Comparison of ENCODE assay signal across 8 cellular contexts in the genomic region with DNA sequence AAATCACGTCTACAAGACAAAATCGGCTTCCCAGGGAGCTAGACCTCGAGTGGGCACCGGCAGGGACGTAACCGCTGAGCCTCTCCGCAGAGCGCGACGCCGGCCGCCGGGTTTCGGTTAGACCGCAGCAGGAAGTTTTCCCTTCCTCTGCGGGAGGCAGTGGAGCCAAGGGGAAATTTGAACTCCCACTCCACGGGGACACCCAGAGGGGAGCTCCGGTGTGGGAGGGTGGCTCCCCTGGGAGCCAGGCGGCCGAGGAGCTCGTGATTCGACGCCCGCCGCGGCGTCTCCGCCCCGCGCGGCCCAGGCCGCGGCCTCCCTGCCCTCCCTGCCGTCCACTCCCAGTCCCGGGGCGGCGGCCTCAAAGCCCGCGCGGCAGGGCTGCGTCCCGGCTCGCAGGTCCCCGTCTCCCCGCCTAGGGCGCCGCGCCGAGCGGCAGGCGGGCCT. TPM values are rescaled to one million over a fixed set of nuclear protein-coding genes. Genes with fewer than 3 reads are reported as not detected.
A peak's percentile ranks its signal among the peaks of the same experiment; 100 is the strongest.
DNase-seq lines count a peak whose midpoint lies in the region; ATAC-seq and TF ChIP-seq lines count a peak whose summit lies in the region.

No MANE protein-coding gene starts in this region.

- DNase-seq in SKM-1 treated with dmso at 0.1 percent for 144 hours (lab: John Stamatoyannopoulos, UW; ENCODE audit: unreplicated experiment) = peak; percentile 47
- no peak for DNase-seq in SKM-1 (lab: John Stamatoyannopoulos, UW; ENCODE audit: unreplicated experiment)
- peak; percentile 26 for DNase-seq in HCT116 (ENCODE audit: low read depth, low spot score)
- DNase-seq in M059J (ENCODE audit: low read depth) = peak; percentile 72
- peak; percentile 38 for DNase-seq in activated CD8-positive, alpha-beta T cell treated with anti-CD3 and anti-CD28 coated beads for 36 hours
- DNase-seq in naive thymus-derived CD4-positive, alpha-beta T cell = peak in 2 of 9 donors; percentile 50 to 75
- peak; percentile 79 for DNase-seq in transverse colon

- peaks cover 54% of the 10 kb centered on the region for H3K79me2 ChIP-seq in HCT116 (ENCODE audit: insufficient read depth, low read length)

- no peaks in the 10 kb centered on the region for H3K9me3 Mint-ChIP-seq in activated CD8-positive, alpha-beta T cell treated with anti-CD3 and anti-CD28 coated beads for 36 hours
- peaks cover 0 to 2% (median 0%) of the 10 kb centered on the region in 11 donors for H3K9me3 Mint-ChIP-seq in naive thymus-derived CD4-positive, alpha-beta T cell

- TF ChIP-seq POLR2A in HCT116 (IDR thresholded peaks at IDR 0.05; ENCODE audit: borderline replicate concordance, extremely low read depth, insufficient read depth, insufficient read length) (no peak), transverse colon (IDR thresholded peaks at IDR 0.05) (peak; percentile 67)

- CTCF ChIA-PET in HCT116 (lab: Charles Lee) = interaction anchor here (0.6 to 1.1 kb wide), 3 partner anchors 10 to 955 kb away, joined by 3 to 7 read pairs (median 5); no protein-coding TSS in a partner anchor
- CTCF ChIA-PET in activated CD8-positive, alpha-beta T cell treated with anti-CD3 and anti-CD28 coated beads for 36 hours (lab: Charles Lee) = interaction anchor here (0.7 to 2.1 kb wide), 5 partner anchors 9 to 454 kb away, joined by 3 to 8 read pairs (median 4); no protein-coding TSS in a partner anchor
- CTCF ChIA-PET in naive thymus-derived CD4-positive, alpha-beta T cell (lab: Charles Lee) = interaction anchor here (0.9 to 2.3 kb wide), 4 partner anchors 9 to 55 kb away, joined by 3 to 8 read pairs (median 6); no protein-coding TSS in a partner anchor

- no peaks in the 10 kb centered on the region for H3K27me3 Mint-ChIP-seq in activated CD8-positive, alpha-beta T cell treated with anti-CD3 and anti-CD28 coated beads for 36 hours
- peaks cover 0 to 4% (median 0%) of the 10 kb centered on the region in 5 donors for H3K27me3 Mint-ChIP-seq in naive thymus-derived CD4-positive, alpha-beta T cell

- peak; percentile 74 for ATAC-seq in HCT116
- peak; percentile 21 for ATAC-seq in activated CD8-positive, alpha-beta T cell treated with anti-CD3 and anti-CD28 coated beads for 36 hours
- peak; percentile 84 for ATAC-seq in esophagus mucosa
- ATAC-seq in naive thymus-derived CD4-positive, alpha-beta T cell = peak; percentile 37

- TF ChIP-seq CTCF in HCT116 (IDR thresholded peaks at IDR 0.05 in 2 of 3, conservative IDR thresholded peaks at IDR 0.05 in 1 of 3; ENCODE audit: borderline replicate concordance in 1 of 3, insufficient read depth in 1 of 3, low read depth in 2 of 3, low read length in 2 of 3) = no peak
- TF ChIP-seq CTCF in activated CD8-positive, alpha-beta T cell treated with anti-CD3 and anti-CD28 coated beads for 36 hours (IDR thresholded peaks at IDR 0.05) = no peak
- TF ChIP-seq CTCF in transverse colon (IDR thresholded peaks at IDR 0.05) = no peak

- H3K4me2 ChIP-seq in HCT116 (ENCODE audit: low read length) = peak overlapping the region; percentile 85

- H3K9me3 ChIP-seq in HCT116 (ENCODE audit: control insufficient read depth in 1 of 2, insufficient read depth in 1 of 2, low read depth in 1 of 2, low read length in 2 of 2) (no peaks in the 10 kb centered on the region), transverse colon (no peaks in the 10 kb centered on the region)
- no peaks in the 10 kb centered on the region for H3K9me3 ChIP-seq in naive thymus-derived CD4-positive, alpha-beta T cell (ENCODE audit: control insufficient read depth in 2 of 3, low read length in 3 of 3)

- H3K4me3 Mint-ChIP-seq in activated CD8-positive, alpha-beta T cell treated with anti-CD3 and anti-CD28 coated beads for 36 hours = peak overlapping the region; percentile 84
- H3K4me3 Mint-ChIP-seq in naive thymus-derived CD4-positive, alpha-beta T cell = peak overlapping the region; percentile 78 to 97 (median 92)

- H3K27me3 ChIP-seq in HCT116 (ENCODE audit: insufficient read depth, low read length) = no peaks in the 10 kb centered on the region
- no peaks in the 10 kb centered on the region for H3K27me3 ChIP-seq in naive thymus-derived CD4-positive, alpha-beta T cell (ENCODE audit: control insufficient read depth in 2 of 2, insufficient read depth in 2 of 2, low read length in 2 of 2)
- no peaks in the 10 kb centered on the region for H3K27me3 ChIP-seq in transverse colon

- no peak for TF ChIP-seq RAD21 in HCT116 (IDR thresholded peaks at IDR 0.05; ENCODE audit: low read depth)

- H3K4me3 ChIP-seq in HCT116 (replicated peaks in 1 of 2; ENCODE audit: low read depth in 1 of 2, low read length in 2 of 2) = peak overlapping the region; percentile 65 to 76
- peak overlapping the region; percentile 61 for H3K4me3 ChIP-seq in naive thymus-derived CD4-positive, alpha-beta T cell (ENCODE audit: low read length)
- peak overlapping the region; percentile 39 to 77 (median 70) for H3K4me3 ChIP-seq in transverse colon

- H3K27ac Mint-ChIP-seq in activated CD8-positive, alpha-beta T cell treated with anti-CD3 and anti-CD28 coated beads for 36 hours = peak overlapping the region; percentile 95
- H3K27ac Mint-ChIP-seq in naive thymus-derived CD4-positive, alpha-beta T cell = peak overlapping the region; percentile 90 to 99 (median 96)

- peaks cover 10% of the 10 kb centered on the region for H3K36me3 Mint-ChIP-seq in activated CD8-positive, alpha-beta T cell treated with anti-CD3 and anti-CD28 coated beads for 36 hours (ENCODE audit: low read depth)
- peaks cover 0 to 8% (median 0%) of the 10 kb centered on the region in 5 donors for H3K36me3 Mint-ChIP-seq in naive thymus-derived CD4-positive, alpha-beta T cell

- intact Hi-C loops in HCT116 (cut with micrococcal nuclease) = loop anchor here (2.0 kb wide), 1 partner anchor 55 kb away; no protein-coding TSS in a partner anchor
- intact Hi-C loops in activated CD8-positive, alpha-beta T cell treated with anti-CD3 and anti-CD28 coated beads for 36 hours (cut with micrococcal nuclease) = loop anchor here (2.0 to 5.0 kb wide), 2 partner anchors 41 to 54 kb away; no protein-coding TSS in a partner anchor
- intact Hi-C loops in naive thymus-derived CD4-positive, alpha-beta T cell (cut with micrococcal nuclease) = loop anchor here (1.0 to 5.0 kb wide), 21 partner anchors 8 to 1781 kb away; a partner anchor contains a TSS
- intact Hi-C loops in transverse colon (cut with DNase I; ENCODE audit: low total_unique reads) = loop anchor here (5.0 kb wide), 1 partner anchor 39 kb away; no protein-coding TSS in a partner anchor

- TF ChIP-seq EP300 in transverse colon (IDR thresholded peaks at IDR 0.05; ENCODE audit: low read depth) = no peak

- POLR2A ChIA-PET in HCT116 (lab: Charles Lee) = interaction anchor here (0.7 to 1.8 kb wide), 5 partner anchors 28 to 56 kb away, joined by 3 to 5 read pairs (median 4); no protein-coding TSS in a partner anchor
- POLR2A ChIA-PET in activated CD8-positive, alpha-beta T cell treated with anti-CD3 and anti-CD28 coated beads for 36 hours (lab: Charles Lee) = interaction anchor here (0.7 to 3.0 kb wide), 17 partner anchors 9 to 303 kb away, joined by 3 to 21 read pairs (median 3); no protein-coding TSS in a partner anchor
- POLR2A ChIA-PET in naive thymus-derived CD4-positive, alpha-beta T cell (lab: Charles Lee) = interaction anchor here (0.9 to 8.9 kb wide), 18 partner anchors 8 to 1101 kb away, joined by 3 to 143 read pairs (median 6); a partner anchor contains a TSS

- in situ Hi-C loops in transverse colon (cut with MboI; ENCODE audit: low pct_ligation_motif_present in 1 of 4, low pct_unique_long_range_greater_than_20kb in 1 of 4, low sequenced_read_pairs in 3 of 4) = no loop called here

- no TSS peak for BruUV-seq in HCT116 (replicated peaks; lab: Mats Ljungman, UMichigan)

- H3K27ac ChIP-seq in HCT116 (ENCODE audit: low read depth, low read length) = peak overlapping the region; percentile 97
- H3K27ac ChIP-seq in naive thymus-derived CD4-positive, alpha-beta T cell (ENCODE audit: low read depth, low read length) = peak overlapping the region; percentile 83
- H3K27ac ChIP-seq in transverse colon = peak overlapping the region; percentile 98 to 99 (median 98)

- H3K9me2 ChIP-seq in HCT116 (ENCODE audit: insufficient read depth) = no peaks in the 10 kb centered on the region

- 0% methylated on average over 24 of the region's 51 CpGs; no CpG with 5 or more reads in 1 of the 2 donors for WGBS in transverse colon (ENCODE audit: low coverage in 1 of 2), 2 donors

- H3K36me3 ChIP-seq in HCT116 (ENCODE audit: control insufficient read depth in 1 of 2, insufficient read depth in 2 of 2, low read length in 2 of 2) = no peaks in the 10 kb centered on the region
- no peaks in the 10 kb centered on the region for H3K36me3 ChIP-seq in naive thymus-derived CD4-positive, alpha-beta T cell (ENCODE audit: control insufficient read depth in 2 of 3, insufficient read depth in 3 of 3, low read length in 3 of 3)
- H3K36me3 ChIP-seq in transverse colon = no peaks in the 10 kb centered on the region

- H3K4me1 ChIP-seq in HCT116 (ENCODE audit: control insufficient read depth in 1 of 2, insufficient read depth in 2 of 2, low read length in 2 of 2) (peaks cover 4 to 23% of the 10 kb centered on the region in 2 experiments; a peak in 3 of 4 replicates), transverse colon (peaks cover 7 to 34% (median 24%) of the 10 kb centered on the region in 4 donors)
- peaks cover 14 to 61% of the 10 kb centered on the region in 2 donors for H3K4me1 ChIP-seq in naive thymus-derived CD4-positive, alpha-beta T cell (ENCODE audit: control insufficient read depth in 2 of 2, insufficient read depth in 2 of 2, low read length in 2 of 2)

- H4K20me1 ChIP-seq in HCT116 (ENCODE audit: insufficient read depth) = peaks cover 3% of the 10 kb centered on the region; the same call in 1 of the 2 replicates

- RAD21 ChIA-PET in HCT116 (lab: Charles Lee; ENCODE audit: low non-redundant PET in 1 of 2, low total read pairs in 2 of 2, uncharacterized antibody in 2 of 2, unreplicated experiment in 2 of 2) = no interaction called here

- peak overlapping the region; percentile 85 for H3K9ac ChIP-seq in HCT116 (ENCODE audit: low read length)

- H3K4me1 Mint-ChIP-seq in activated CD8-positive, alpha-beta T cell treated with anti-CD3 and anti-CD28 coated beads for 36 hours (ENCODE audit: low read depth) = peaks cover 61% of the 10 kb centered on the region
- peaks cover 41 to 79% (median 69%) of the 10 kb centered on the region in 7 donors for H3K4me1 Mint-ChIP-seq in naive thymus-derived CD4-positive, alpha-beta T cell

- no peak overlapping the region for H2AFZ ChIP-seq in HCT116 (ENCODE audit: low read depth, low read length, poor library complexity, severe bottlenecking)

TF ChIP-seq in HCT116, 20 proteins besides CTCF, POLR2A, EP300 and RAD21 (continues in another document):
- TF ChIP-seq ZFX (IDR thresholded peaks at IDR 0.05) = no peak

RNA-seq across cellular contexts. Expression of a gene that starts 0.4 kb away (rescaled TPM):
- 78.0 TPM for total RNA-seq in HCT116 (2021; ENCODE audit: unreplicated experiment)
- 37.8 and 46.5 TPM in 2 replicates for polyA plus RNA-seq in HCT116 (2012)
- total RNA-seq in M059J (2014; rRNA removed; shearing (Covaris generic)) = 69.0 and 98.5 TPM in 2 replicates
- total RNA-seq in activated CD8-positive, alpha-beta T cell treated with anti-CD3 and anti-CD28 coated beads for 36 hours = 10 to 100 TPM; 40.1 to 44.6 TPM
- 131 TPM for total RNA-seq in esophagus mucosa
- total RNA-seq in naive thymus-derived CD4-positive, alpha-beta T cell = 10 to 100 TPM; 37.5 to 54.0 (median 46.6) TPM
- 100 to 1,000 TPM in 1 of 2 donors, 10 to 100 TPM in 1; 80.6 to 106 TPM for polyA plus RNA-seq in naive thymus-derived CD4-positive, alpha-beta T cell
- 10 to 100 TPM; 36.7 to 81.8 (median 59.5) TPM for total RNA-seq in transverse colon

Comparison
In these comparisons a context has a peak if more than half of its experiments do, and no peak if none do; other contexts are left out.
1. ATAC-seq: peak in every context shown above with its lines; median percentile 84 in esophagus mucosa; 74 in HCT116; 37 in naive thymus-derived CD4-positive, alpha-beta T cell; 21 in activated CD8-positive, alpha-beta T cell treated with anti-CD3 and anti-CD28 coated beads for 36 hours.